1 cellular context compared by ENCODE assay signal in the genomic region with DNA sequence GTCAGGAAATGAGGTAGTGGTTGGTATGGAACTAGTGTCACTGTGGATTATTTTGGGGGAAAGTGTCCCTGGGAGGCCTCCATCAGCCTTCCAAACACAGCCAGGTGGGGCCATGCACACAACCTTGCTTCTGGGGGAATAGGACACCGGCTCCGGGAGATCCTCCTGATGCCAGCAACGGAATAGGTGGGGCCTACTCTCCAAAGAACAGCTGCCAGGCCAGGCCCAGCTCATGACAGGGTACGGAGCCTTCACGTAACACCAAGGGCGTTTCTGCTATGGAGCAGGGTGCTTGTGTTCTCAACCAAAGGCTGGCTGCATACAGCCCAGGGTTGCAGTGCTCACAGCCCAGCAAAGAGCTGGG.
TF ChIP-seq lines count a peak whose summit lies in the region.

No MANE protein-coding gene starts in this region.

TF ChIP-seq in IMR-90, 13 proteins besides CTCF, POLR2A, EP300 and RAD21:
- TF ChIP-seq ELK1 (IDR thresholded peaks at IDR 0.05; ENCODE audit: borderline replicate concordance, low read depth, low read length) (no peak), MAFK (IDR thresholded peaks at IDR 0.05; ENCODE audit: low read depth, low read length) (no peak), NFE2L2 (IDR thresholded peaks at IDR 0.05; ENCODE audit: low read depth, low read length) (no peak), RFX5 (IDR thresholded peaks at IDR 0.05; ENCODE audit: low read depth, low read length) (no peak)
